ENCODE assay signal across 9 cellular contexts in genomic region chr17:10729334-10730193, GRCh38. TPM values are rescaled to one million over a fixed set of nuclear protein-coding genes. Genes with fewer than 3 reads are reported as not detected.
DNase-seq lines count a peak whose midpoint lies in the region; ATAC-seq and TF ChIP-seq lines count a peak whose summit lies in the region.
"Had no signal": no experiment of that assay in that cellular context is flagged by ENCODE, and none has a peak within 500 bp of the region (broad histone marks: within the 10 kb centered on the region; RNA-seq: fewer than 3 reads in every experiment).

TSS of gene TMEM220 (minus strand) at chr17:10730023. CDS start at chr17:10729851, 172 bp downstream.

- H3K4me3 ChIP-seq in WI38 (ENCODE audit: low read depth, low read length) (peak within 1 kb of the TSS; percentile 64), smooth muscle cell (peak within 1 kb of the TSS; percentile 66)

- H3K9ac ChIP-seq in smooth muscle cell (ENCODE audit: low read depth), result peak within 1 kb of the TSS; percentile 40

- no peaks in the 10 kb centered on the region for H3K79me2 ChIP-seq in smooth muscle cell (ENCODE audit: low read depth)

- no peaks in the 10 kb centered on the region for H3K27me3 ChIP-seq in smooth muscle cell (ENCODE audit: low read depth)

- peaks cover 7% of the 10 kb centered on the region for H3K4me1 ChIP-seq in smooth muscle cell (ENCODE audit: low read depth)

- H4K20me1 ChIP-seq in smooth muscle cell (ENCODE audit: low read depth), result no peaks in the 10 kb centered on the region

- ATAC-seq in HG03135 (IDR thresholded peaks at IDR 0.05; ENCODE audit: unreplicated experiment), result peak; percentile 77

- peaks cover 4% of the 10 kb centered on the region for H3F3A ChIP-seq in smooth muscle cell (ENCODE audit: low read depth)

- TF ChIP-seq CTCF in WI38 (IDR thresholded peaks at IDR 0.05; ENCODE audit: low read depth, low read length) (no peak), smooth muscle cell (IDR thresholded peaks at IDR 0.05; ENCODE audit: borderline replicate concordance, insufficient read depth, poor library complexity, severe bottlenecking) (no peak)

- 5% methylated on average over 76 of the region's 79 CpGs for WGBS in smooth muscle cell (ENCODE audit: low lambda C conversion rate)

- H3K4me2 ChIP-seq in smooth muscle cell, result peak within 1 kb of the TSS; percentile 84

- H3K27ac ChIP-seq in smooth muscle cell (ENCODE audit: low read depth), result peak within 1 kb of the TSS; percentile 55

- H3K36me3 ChIP-seq in smooth muscle cell (ENCODE audit: low read depth), result no peaks in the 10 kb centered on the region

- H2AFZ ChIP-seq in smooth muscle cell (ENCODE audit: low read depth), result peak within 1 kb of the TSS; percentile 95

- DNase-seq in NCI-H2196 (lab: John Stamatoyannopoulos, UW; ENCODE audit: unreplicated experiment) (peak; percentile 44), NCI-H2196 treated with DMSO at 0.1 percent for 48 hours (lab: John Stamatoyannopoulos, UW; ENCODE audit: unreplicated experiment) (no peak), cerebellar cortex (ENCODE audit: low spot score) (peak; percentile 51), islet precursor cell (peak; percentile 97), smooth muscle cell (lab: John Stamatoyannopoulos, UW; ENCODE audit: unreplicated experiment) (peak; percentile 89), NCI-H146 (lab: John Stamatoyannopoulos, UW) (no peak)
- DNase-seq: DND-41 had no signal

- H3K9me3 ChIP-seq in smooth muscle cell (replicated peaks; ENCODE audit: low read depth), result no peaks in the 10 kb centered on the region

RNA-seq across cellular contexts. Expression of gene TMEM220, which starts in this region (rescaled TPM):
- 0.58 and 3.5 TPM in 2 replicates for total RNA-seq in smooth muscle cell
- 4.3 and 5.5 TPM in 2 replicates for polyA plus RNA-seq in smooth muscle cell

Comparison
In these comparisons a context has a peak if more than half of its experiments do, and no peak if none do; other contexts are left out.
1. DNase-seq: peak in NCI-H2196 (single experiment), cerebellar cortex (single experiment), islet precursor cell (single experiment) and smooth muscle cell (single experiment); none in NCI-H2196 treated with DMSO at 0.1 percent for 48 hours (single experiment) and NCI-H146 (single experiment).